In genomic region chr6:131846023-131846663, GRCh38 we compare ENCODE assay signal across 32 cellular contexts.
"Had no signal": no experiment of that assay in that cellular context is flagged by ENCODE, and none has a peak within 500 bp of the region (broad histone marks: within the 10 kb centered on the region; RNA-seq: fewer than 3 reads in every experiment).

No MANE protein-coding gene starts in this region.

- FAIRE-seq: colon had no signal

- H3K4me1 ChIP-seq: adrenal gland, esophagus squamous epithelium, gastroesophageal sphincter had no signal

- H3K36me3 Mint-ChIP-seq: activated CD4-positive, alpha-beta memory T cell treated with anti-CD3 and anti-CD28 coated beads for 36 hours; activated CD8-positive, alpha-beta memory T cell treated with anti-CD3 and anti-CD28 coated beads, Interleukin-2, amount 10 ng/mL, durations not matched to agents 7 days and 5 days; activated naive CD4-positive, alpha-beta T cell treated with anti-CD3 and anti-CD28 coated beads, Interleukin-2, amount 50 U/mL, for 24 hours; activated naive CD8-positive, alpha-beta T cell treated with anti-CD3 and anti-CD28 coated beads for 36 hours had no signal

- H3K9me3 Mint-ChIP-seq: activated CD4-positive, alpha-beta memory T cell treated with anti-CD3 and anti-CD28 coated beads for 36 hours; activated CD4-positive, alpha-beta T cell treated with anti-CD3 and anti-CD28 coated beads, Interleukin-2, amount 10 ng/mL, durations not matched to agents 24 days and 14 days; activated naive CD4-positive, alpha-beta T cell treated with anti-CD3 and anti-CD28 coated beads for 36 hours; activated naive CD4-positive, alpha-beta T cell treated with anti-CD3 and anti-CD28 coated beads, Interleukin-2, amount 50 U/mL, for 24 hours; activated naive CD8-positive, alpha-beta T cell treated with anti-CD3 and anti-CD28 coated beads for 36 hours; activated naive CD8-positive, alpha-beta T cell treated with anti-CD3 and anti-CD28 coated beads, Interleukin-2, amount 50 U/mL, for 24 hours; activated T-helper 1 cell treated with anti-CD3 and anti-CD28 coated beads, Interleukin-12 subunit alpha, Interleukin-12 subunit beta, Interleukin-2, Interleukin-4 antibody, amounts not matched to agents 30 ng/mL and 10 ng/mL and 1 ng/mL, durations not matched to agents 14 hours and 24 hours and 36 hours; activated T-helper 2 cell treated with anti-CD3 and anti-CD28 coated beads, Interferon-gamma antibody, Interleukin-2, Interleukin-4, amounts not matched to agents 10 μg/mL and 5 μg/mL and 100 μg/mL, durations not matched to agents 14 hours and 24 hours and 36 hours; effector memory CD8-positive, alpha-beta T cell had no signal

- DNase-seq: activated CD4-positive, alpha-beta memory T cell treated with anti-CD3 and anti-CD28 coated beads for 36 hours; activated CD4-positive, alpha-beta T cell treated with anti-CD3 and anti-CD28 coated beads for 36 hours; activated CD4-positive, alpha-beta T cell treated with anti-CD3 and anti-CD28 coated beads, Interleukin-2, amount 10 ng/mL, durations not matched to agents 24 days and 14 days; activated CD4-positive, CD25-positive, alpha-beta regulatory T cell; activated CD4-positive, CD25-positive, alpha-beta regulatory T cell treated with anti-CD3 and anti-CD28 coated beads, Interleukin-2, amount 50 U/mL, for 72 hours; activated CD8-positive, alpha-beta memory T cell treated with anti-CD3 and anti-CD28 coated beads, Interleukin-2, amount 10 ng/mL, durations not matched to agents 7 days and 5 days; activated CD8-positive, alpha-beta memory T cell treated with anti-CD3 and anti-CD28 coated beads, Interleukin-2, amount 50 U/mL, for 4 hours; activated CD8-positive, alpha-beta T cell treated with anti-CD3 and anti-CD28 coated beads, Interleukin-2, amount 10 ng/mL, durations not matched to agents 7 days and 5 days; activated effector memory CD4-positive, alpha-beta T cell treated with anti-CD3 and anti-CD28 coated beads, Interleukin-2, amount 50 U/mL, for 16 hours; activated naive CD4-positive, alpha-beta T cell treated with anti-CD3 and anti-CD28 coated beads for 36 hours; activated naive CD8-positive, alpha-beta T cell treated with anti-CD3 and anti-CD28 coated beads for 36 hours; activated naive CD8-positive, alpha-beta T cell treated with anti-CD3 and anti-CD28 coated beads, Interleukin-2, amount 50 U/mL, for 24 hours; activated T-cell treated with anti-CD3 and anti-CD28 coated beads, Interleukin-2, amount 50 U/mL, for 1 hour; activated T-cell treated with anti-CD3 and anti-CD28 coated beads, Interleukin-2, amount 50 U/mL, for 48 hours; adrenal gland; amygdala; aorta; body of pancreas; caudate nucleus; cortex of kidney; dermis blood vessel endothelial cell; effector CD4-positive, alpha-beta T cell; effector memory CD8-positive, alpha-beta T cell; erythroblast; esophagus squamous epithelium; foreskin melanocyte; T-helper 2 cell had no signal

- H3K36me3 ChIP-seq: adrenal gland, esophagus squamous epithelium had no signal

- H3K4me1 Mint-ChIP-seq: activated CD4-positive, alpha-beta T cell treated with anti-CD3 and anti-CD28 coated beads for 36 hours; activated CD4-positive, alpha-beta T cell treated with anti-CD3 and anti-CD28 coated beads, Interleukin-2, amount 10 ng/mL, durations not matched to agents 24 days and 14 days; activated CD8-positive, alpha-beta memory T cell treated with anti-CD3 and anti-CD28 coated beads, Interleukin-2, amount 10 ng/mL, durations not matched to agents 7 days and 5 days; activated naive CD4-positive, alpha-beta T cell treated with anti-CD3 and anti-CD28 coated beads, Interleukin-2, amount 50 U/mL, for 24 hours; activated naive CD8-positive, alpha-beta T cell treated with anti-CD3 and anti-CD28 coated beads for 36 hours; activated naive CD8-positive, alpha-beta T cell treated with anti-CD3 and anti-CD28 coated beads, Interleukin-2, amount 50 U/mL, for 24 hours had no signal

- ATAC-seq: activated CD4-positive, alpha-beta T cell treated with anti-CD3 and anti-CD28 coated beads for 36 hours; activated CD8-positive, alpha-beta memory T cell treated with anti-CD3 and anti-CD28 coated beads, Interleukin-2, amount 10 ng/mL, durations not matched to agents 7 days and 5 days; activated CD8-positive, alpha-beta T cell treated with anti-CD3 and anti-CD28 coated beads, Interleukin-2, amount 10 ng/mL, durations not matched to agents 7 days and 5 days; activated naive CD8-positive, alpha-beta T cell treated with anti-CD3 and anti-CD28 coated beads, Interleukin-2, amount 50 U/mL, for 24 hours; body of pancreas; effector memory CD8-positive, alpha-beta T cell; gastroesophageal sphincter had no signal

- H3K27ac Mint-ChIP-seq: activated CD4-positive, alpha-beta memory T cell treated with anti-CD3 and anti-CD28 coated beads for 36 hours; activated CD4-positive, alpha-beta T cell treated with anti-CD3 and anti-CD28 coated beads for 36 hours; activated CD4-positive, alpha-beta T cell treated with anti-CD3 and anti-CD28 coated beads, Interleukin-2, amount 10 ng/mL, durations not matched to agents 24 days and 14 days; activated CD8-positive, alpha-beta memory T cell treated with anti-CD3 and anti-CD28 coated beads, Interleukin-2, amount 10 ng/mL, durations not matched to agents 7 days and 5 days; activated CD8-positive, alpha-beta T cell treated with anti-CD3 and anti-CD28 coated beads, Interleukin-2, amount 10 ng/mL, durations not matched to agents 7 days and 5 days; activated naive CD4-positive, alpha-beta T cell treated with anti-CD3 and anti-CD28 coated beads for 36 hours; activated naive CD4-positive, alpha-beta T cell treated with anti-CD3 and anti-CD28 coated beads, Interleukin-2, amount 50 U/mL, for 24 hours; activated naive CD8-positive, alpha-beta T cell treated with anti-CD3 and anti-CD28 coated beads for 36 hours; activated naive CD8-positive, alpha-beta T cell treated with anti-CD3 and anti-CD28 coated beads, Interleukin-2, amount 50 U/mL, for 24 hours; activated T-helper 1 cell treated with anti-CD3 and anti-CD28 coated beads, Interleukin-12 subunit alpha, Interleukin-12 subunit beta, Interleukin-2, Interleukin-4 antibody, amounts not matched to agents 30 ng/mL and 10 ng/mL and 1 ng/mL, durations not matched to agents 14 hours and 24 hours and 36 hours; activated T-helper 2 cell treated with anti-CD3 and anti-CD28 coated beads, Interferon-gamma antibody, Interleukin-2, Interleukin-4, amounts not matched to agents 10 μg/mL and 5 μg/mL and 100 μg/mL, durations not matched to agents 14 hours and 24 hours and 36 hours; effector memory CD8-positive, alpha-beta T cell had no signal

- H3K27ac ChIP-seq: adrenal gland, body of pancreas, esophagus squamous epithelium, gastroesophageal sphincter had no signal

- H3K4me3 ChIP-seq: adrenal gland, body of pancreas, gastroesophageal sphincter had no signal

- H3K9me3 ChIP-seq: adrenal gland, body of pancreas, esophagus squamous epithelium, gastroesophageal sphincter had no signal

- H3K4me3 Mint-ChIP-seq: activated CD4-positive, alpha-beta memory T cell treated with anti-CD3 and anti-CD28 coated beads for 36 hours; activated CD4-positive, alpha-beta T cell treated with anti-CD3 and anti-CD28 coated beads for 36 hours; activated CD4-positive, alpha-beta T cell treated with anti-CD3 and anti-CD28 coated beads, Interleukin-2, amount 10 ng/mL, durations not matched to agents 24 days and 14 days; activated CD8-positive, alpha-beta memory T cell treated with anti-CD3 and anti-CD28 coated beads, Interleukin-2, amount 10 ng/mL, durations not matched to agents 7 days and 5 days; activated CD8-positive, alpha-beta T cell treated with anti-CD3 and anti-CD28 coated beads, Interleukin-2, amount 10 ng/mL, durations not matched to agents 7 days and 5 days; activated naive CD4-positive, alpha-beta T cell treated with anti-CD3 and anti-CD28 coated beads for 36 hours; activated naive CD4-positive, alpha-beta T cell treated with anti-CD3 and anti-CD28 coated beads, Interleukin-2, amount 50 U/mL, for 24 hours; activated naive CD8-positive, alpha-beta T cell treated with anti-CD3 and anti-CD28 coated beads for 36 hours; activated naive CD8-positive, alpha-beta T cell treated with anti-CD3 and anti-CD28 coated beads, Interleukin-2, amount 50 U/mL, for 24 hours; activated T-helper 1 cell treated with anti-CD3 and anti-CD28 coated beads, Interleukin-12 subunit alpha, Interleukin-12 subunit beta, Interleukin-2, Interleukin-4 antibody, amounts not matched to agents 30 ng/mL and 10 ng/mL and 1 ng/mL, durations not matched to agents 14 hours and 24 hours and 36 hours; effector memory CD8-positive, alpha-beta T cell had no signal

- H3K27me3 ChIP-seq: adrenal gland, body of pancreas, esophagus squamous epithelium, gastroesophageal sphincter had no signal
